Comparison of ENCODE assay signal across 8 cellular contexts in genomic region chr1:16666502-16667421, GRCh38. TPM values are rescaled to one million over a fixed set of nuclear protein-coding genes. Genes with fewer than 3 reads are reported as not detected.
A peak's percentile ranks its signal among the peaks of the same experiment; 100 is the strongest.
DNase-seq lines count a peak whose midpoint lies in the region; ATAC-seq lines count a peak whose summit lies in the region.
"Not testable (repeated sequence)": the region's sequence is repeated elsewhere in the genome, so short reads cannot be mapped to it uniquely, and the experiment has no call there.

Gene RNU1-3 (minus strand): TSS chr1:16666948.

- not testable (repeated sequence) for H3K4me1 Mint-ChIP-seq in activated T-cell treated with anti-CD3 and anti-CD28 coated beads, Interleukin-2, amount 50 U/mL, for 72 hours (ENCODE audit: low read depth)

- not testable (repeated sequence) for H3K9me3 Mint-ChIP-seq in activated T-cell treated with anti-CD3 and anti-CD28 coated beads, Interleukin-2, amount 50 U/mL, for 72 hours

- H3K36me3 ChIP-seq in aorta (ENCODE audit: control insufficient read depth in 1 of 2, insufficient read depth in 2 of 2, low read length in 1 of 2): not testable (repeated sequence)

- intact Hi-C loops in aorta (cut with DNase I): not testable (repeated sequence)

- peak; percentile 99 for ATAC-seq in GM18867 (IDR thresholded peaks at IDR 0.05; ENCODE audit: unreplicated experiment)
- peak; percentile 100 for ATAC-seq in GM21528 (IDR thresholded peaks at IDR 0.05; ENCODE audit: low FRiP score, unreplicated experiment)
- peak; percentile 100 for ATAC-seq in HG02943 (IDR thresholded peaks at IDR 0.05; ENCODE audit: low read depth, unreplicated experiment)
- peak; percentile 93 for ATAC-seq in HG03571 (IDR thresholded peaks at IDR 0.05; ENCODE audit: unreplicated experiment)
- ATAC-seq in activated T-cell treated with anti-CD3 and anti-CD28 coated beads, Interleukin-2, amount 50 U/mL, for 72 hours (replicated peaks in 1 of 2): peak; percentile 99
- peak; percentile 99 for ATAC-seq in esophagus mucosa
- ATAC-seq in aorta (ENCODE audit: low FRiP score): peak; percentile 85

- not testable (repeated sequence) for H3K36me3 Mint-ChIP-seq in activated T-cell treated with anti-CD3 and anti-CD28 coated beads, Interleukin-2, amount 50 U/mL, for 72 hours (ENCODE audit: insufficient read depth in 2 of 2)

- not testable (repeated sequence) for DNase-seq in activated T-cell treated with anti-CD3 and anti-CD28 coated beads, Interleukin-2, amount 50 U/mL, for 72 hours; mucosa of gallbladder (ENCODE audit: low spot score); aorta

- not testable (repeated sequence) for H3K27ac ChIP-seq in aorta (ENCODE audit: low read depth in 1 of 2, low read length in 2 of 2)

- not testable (repeated sequence) for H3K4me3 ChIP-seq in aorta (ENCODE audit: low read length in 2 of 2)

- no CpG with 5 or more reads among the region's 46 CpGs for WGBS in aorta, 2 donors

- H3K27ac Mint-ChIP-seq in activated T-cell treated with anti-CD3 and anti-CD28 coated beads, Interleukin-2, amount 50 U/mL, for 72 hours: not testable (repeated sequence)

- not testable (repeated sequence) for H3K9me3 ChIP-seq in aorta (ENCODE audit: control insufficient read depth, low read length)

- H3K4me3 Mint-ChIP-seq in activated T-cell treated with anti-CD3 and anti-CD28 coated beads, Interleukin-2, amount 50 U/mL, for 72 hours: not testable (repeated sequence)

- H3K4me1 ChIP-seq in aorta (ENCODE audit: control insufficient read depth in 1 of 2, insufficient read depth in 2 of 2, low read length in 2 of 2): not testable (repeated sequence)

- H3K27me3 Mint-ChIP-seq in activated T-cell treated with anti-CD3 and anti-CD28 coated beads, Interleukin-2, amount 50 U/mL, for 72 hours (ENCODE audit: low read depth): not testable (repeated sequence)

- H3K27me3 ChIP-seq in aorta (ENCODE audit: control insufficient read depth in 1 of 2, insufficient read depth in 2 of 2, low read length in 1 of 2): not testable (repeated sequence)

RNA-seq across cellular contexts. Expression of gene RNU1-3, which starts in this region (rescaled TPM):
- total RNA-seq in activated T-cell treated with anti-CD3 and anti-CD28 coated beads, Interleukin-2, amount 50 U/mL, for 72 hours: 1,000 to 10,000 TPM; 1,100 to 1,278 TPM
- 6,387 TPM for total RNA-seq in esophagus mucosa
- total RNA-seq in mucosa of gallbladder: 1,358 TPM
- 1,000 to 10,000 TPM; 7,231 to 8,154 TPM for total RNA-seq in aorta
- not detected for polyA plus RNA-seq in aorta
